ENCODE assay signal across 1 cellular context in genomic region chr12:20140751-20141150, GRCh38.
TF ChIP-seq lines count a peak whose summit lies in the region.

No MANE protein-coding gene starts in this region.

TF ChIP-seq in GM12878, 131 proteins besides CTCF, POLR2A, EP300 and RAD21 (continued from another document):
- TF ChIP-seq ZNF687 (IDR thresholded peaks at IDR 0.05) (peak; percentile 40; the same call in 1 of the 2 replicates), ZNF217 (IDR thresholded peaks at IDR 0.05) (no peak), PAX8 (IDR thresholded peaks at IDR 0.05) (no peak), FOXM1 (IDR thresholded peaks at IDR 0.05; ENCODE audit: low read depth, low read length) (no peak)
